9 cellular contexts compared by ENCODE assay signal in genomic region chr1:101371259-101371658, GRCh38.
DNase-seq lines count a peak whose midpoint lies in the region; ATAC-seq and TF ChIP-seq lines count a peak whose summit lies in the region.
"Had no signal": no experiment of that assay in that cellular context is flagged by ENCODE, and none has a peak within 500 bp of the region (broad histone marks: within the 10 kb centered on the region; RNA-seq: fewer than 3 reads in every experiment).

No MANE protein-coding gene starts in this region.

- H2BK20ac ChIP-seq in H9 (ENCODE audit: low read depth, low read length, poor library complexity, severe bottlenecking), result no peak overlapping the region

- H3K27me3 Mint-ChIP-seq in H9 (ENCODE audit: low read depth), result no peaks in the 10 kb centered on the region

- no peaks in the 10 kb centered on the region for H3K36me3 ChIP-seq in KOPT-K1 (ENCODE audit: insufficient read depth, low read length)

- no peaks in the 10 kb centered on the region for H3K79me2 ChIP-seq in H9 (ENCODE audit: insufficient read depth, low read length)

- peaks cover 10% of the 10 kb centered on the region in 2 experiments for H3K9me3 Mint-ChIP-seq in H9

- intact Hi-C loops in cardiac septum (cut with DNase I), result no loop called here

- no peaks in the 10 kb centered on the region for H3K23me2 ChIP-seq in H9 (ENCODE audit: insufficient read length, low read depth, low read length, poor library complexity, severe bottlenecking)

- DNase-seq in fibroblast of gingiva (ENCODE audit: low read depth) (peak; percentile 25), superior temporal gyrus (ENCODE audit: extremely low spot score) (no peak), H9 (no peak), cardiac septum (ENCODE audit: low spot score) (no peak), NCI-H226 (no peak)

- H2BK15ac ChIP-seq in H9 (ENCODE audit: low read depth, low read length), result no peak overlapping the region

- H3K79me1 ChIP-seq in H9 (ENCODE audit: insufficient read depth, low read depth, low read length, poor library complexity, severe bottlenecking), result no peaks in the 10 kb centered on the region

- no peaks in the 10 kb centered on the region for H3K4me1 Mint-ChIP-seq in H9

- no peaks in the 10 kb centered on the region for H3K27me3 ChIP-seq in H9 (ENCODE audit: insufficient read depth, low read length)

- H3K4me3 Mint-ChIP-seq in H9, result no peak overlapping the region

- no peak overlapping the region for H4K91ac ChIP-seq in H9 (ENCODE audit: insufficient read length, low read depth, low read length)

- ATAC-seq in GM18499 (IDR thresholded peaks at IDR 0.05; ENCODE audit: insufficient read depth, unreplicated experiment) (peak; percentile 96), GM21737 (IDR thresholded peaks at IDR 0.05; ENCODE audit: unreplicated experiment) (peak; percentile 97)
- ATAC-seq: Panc1 had no signal

- H3K14ac ChIP-seq in H9 (ENCODE audit: insufficient read depth, low read length), result no peak overlapping the region

- H3K4ac ChIP-seq in H9 (ENCODE audit: low read depth, low read length), result no peak overlapping the region

- H4K5ac ChIP-seq in H9 (ENCODE audit: insufficient read length, low read depth, low read length), result no peak overlapping the region

- no peaks in the 10 kb centered on the region for H3K4me1 ChIP-seq in H9 (ENCODE audit: insufficient read depth, low read length)

- no peak overlapping the region for H2BK120ac ChIP-seq in H9 (ENCODE audit: low read depth, low read length, poor library complexity, severe bottlenecking)

- peaks cover 0 to 4% (median 0%) of the 10 kb centered on the region in 3 experiments; a peak in 2 of 7 replicates for H3K36me3 Mint-ChIP-seq in H9 (ENCODE audit: insufficient read depth in 1 of 3, low read depth in 3 of 3)

- no peak overlapping the region for H3T11ph ChIP-seq in H9 (ENCODE audit: low read length)

- no peaks in the 10 kb centered on the region for H4K20me1 ChIP-seq in H9 (ENCODE audit: control insufficient read depth, insufficient read depth, insufficient read length)

- H3K56ac ChIP-seq in H9 (ENCODE audit: insufficient read length, low read depth, low read length), result no peak overlapping the region

- H3K9ac ChIP-seq in H9 (ENCODE audit: extremely low read depth, insufficient read length, low read length), result no peak overlapping the region

- no peak overlapping the region for H2AK5ac ChIP-seq in H9 (ENCODE audit: insufficient read length, low read length)

- H3K27ac ChIP-seq in KOPT-K1 (ENCODE audit: low read depth, low read length, poor library complexity, severe bottlenecking) (peak overlapping the region; percentile 82), H9 (ENCODE audit: insufficient read length, low read depth, low read length) (no peak overlapping the region)

- no peak overlapping the region for H2BK12ac ChIP-seq in H9 (ENCODE audit: insufficient read length, low read depth, low read length)

- H3K4me2 ChIP-seq in H9 (ENCODE audit: insufficient read depth, insufficient read length, low read length), result no peak overlapping the region

- no peak overlapping the region for H4K8ac ChIP-seq in H9 (replicated peaks; ENCODE audit: insufficient read length, low read depth, low read length)

- no peak overlapping the region for H3K23ac ChIP-seq in H9 (ENCODE audit: insufficient read length, low read depth, low read length)

- H3K9me3 ChIP-seq in KOPT-K1 (ENCODE audit: insufficient read depth, low read length, poor library complexity, severe bottlenecking) (peaks cover 27% of the 10 kb centered on the region), H9 (ENCODE audit: control insufficient read depth, low read depth, low read length) (no peaks in the 10 kb centered on the region)

- no peak overlapping the region for H3K18ac ChIP-seq in H9 (ENCODE audit: insufficient read length, low read depth, low read length)

- H2AFZ ChIP-seq in H9 (ENCODE audit: low read length), result no peak overlapping the region

- no peak overlapping the region for H2BK5ac ChIP-seq in H9 (ENCODE audit: insufficient read length, low read length)

- no peak for TF ChIP-seq CTCF in H9 (conservative IDR thresholded peaks at IDR 0.05)

- no peak overlapping the region for H3K27ac Mint-ChIP-seq in H9
